1 cellular context compared by ENCODE assay signal in genomic region chr18:683531-683930, GRCh38.
TF ChIP-seq lines count a peak whose summit lies in the region.

No MANE protein-coding gene starts in this region.

TF ChIP-seq in H1, 55 proteins besides CTCF, POLR2A, EP300 and RAD21:
- no peak for TF ChIP-seq TEAD4 (IDR thresholded peaks at IDR 0.05; ENCODE audit: low read depth, low read length)
